ENCODE assay signal across 23 cellular contexts in genomic region chr10:20623561-20623960, GRCh38.
A peak's percentile ranks its signal among the peaks of the same experiment; 100 is the strongest.
DNase-seq lines count a peak whose midpoint lies in the region; ATAC-seq and TF ChIP-seq lines count a peak whose summit lies in the region.
"Had no signal": no experiment of that assay in that cellular context is flagged by ENCODE, and none has a peak within 500 bp of the region (broad histone marks: within the 10 kb centered on the region; RNA-seq: fewer than 3 reads in every experiment).

No MANE protein-coding gene starts in this region.

- no peaks in the 10 kb centered on the region for H3K79me2 ChIP-seq in PC-3 (ENCODE audit: low read length)

- no peaks in the 10 kb centered on the region for H3F3A ChIP-seq in PC-3 (ENCODE audit: low read length, unreplicated experiment)

- CTCF ChIA-PET in PC-3 (lab: Charles Lee): no interaction called here
- CTCF ChIA-PET in MCF 10A (lab: Yijun Ruan, JAX): interaction anchor here (0.5 to 0.6 kb wide), 2 partner anchors 109 to 543 kb away, joined by 3 to 4 read pairs; no protein-coding TSS in a partner anchor

- H3K4me3 ChIP-seq in PC-3 (ENCODE audit: low read length): no peak overlapping the region
- no peak overlapping the region for H3K4me3 ChIP-seq in neuron (ENCODE audit: low read length)
- no peak overlapping the region for H3K4me3 ChIP-seq in thyroid gland (replicated peaks in 1 of 3)
- H3K4me3 ChIP-seq: spleen had no signal

- TF ChIP-seq POLR2A in thyroid gland (IDR thresholded peaks at IDR 0.05): no peak

- no peaks in the 10 kb centered on the region for H3K9me3 Mint-ChIP-seq in MCF 10A (ENCODE audit: unreplicated experiment)
- H3K9me3 Mint-ChIP-seq in immature natural killer cell: peaks cover 19 to 25% (median 21%) of the 10 kb centered on the region in 6 donors
- H3K9me3 Mint-ChIP-seq: activated B cell treated with CpG ODN at 0.5 μM for 24 hours; brain; CD4-positive, alpha-beta T cell; T-helper 2 cell treated with Interferon-gamma antibody and Interleukin-4, amounts not matched to agents 5 μg/mL and 100 μg/mL, for 36 hours had no signal

- H3K4me3 Mint-ChIP-seq in MCF 10A (ENCODE audit: unreplicated experiment): no peak overlapping the region
- H3K4me3 Mint-ChIP-seq in immature natural killer cell: peak overlapping the region in 2 of 5 donors; percentile 46 to 74
- H3K4me3 Mint-ChIP-seq: activated B cell treated with CpG ODN at 0.5 μM for 24 hours; brain; CD4-positive, alpha-beta T cell; stimulated activated effector memory CD8-positive, alpha-beta T cell treated with anti-CD3 and anti-CD28 coated beads, Interleukin-12 subunit alpha, Interleukin-12 subunit beta, amount 100 ng/mL, for 72 hours; T-helper 2 cell treated with Interferon-gamma antibody and Interleukin-4, amounts not matched to agents 5 μg/mL and 100 μg/mL, for 36 hours had no signal

- H3K27ac Mint-ChIP-seq in MCF 10A (ENCODE audit: low read depth, unreplicated experiment): peak overlapping the region; percentile 67
- H3K27ac Mint-ChIP-seq in immature natural killer cell: no peak overlapping the region
- H3K27ac Mint-ChIP-seq: activated B cell treated with CpG ODN at 0.5 μM for 24 hours; CD4-positive, alpha-beta T cell; stimulated activated effector memory CD8-positive, alpha-beta T cell treated with anti-CD3 and anti-CD28 coated beads, Interleukin-12 subunit alpha, Interleukin-12 subunit beta, amount 100 ng/mL, for 72 hours; T-helper 2 cell treated with Interferon-gamma antibody and Interleukin-4, amounts not matched to agents 5 μg/mL and 100 μg/mL, for 36 hours had no signal

- TF ChIP-seq CTCF in PC-3 (conservative IDR thresholded peaks at IDR 0.05; ENCODE audit: low read depth, low read length): no peak
- TF ChIP-seq CTCF in MCF 10A (IDR thresholded peaks at IDR 0.05; ENCODE audit: unreplicated experiment): no peak
- TF ChIP-seq CTCF in thyroid gland (IDR thresholded peaks at IDR 0.05): no peak

- H3K9ac ChIP-seq in PC-3 (ENCODE audit: low read length): no peak overlapping the region

- BruUV-seq in PC-3 (replicated peaks; lab: Mats Ljungman, UMichigan): no TSS peak
- no TSS peak for BruUV-seq in MCF 10A (replicated peaks; lab: Mats Ljungman, UMichigan)

- no peaks in the 10 kb centered on the region for H4K20me1 ChIP-seq in PC-3 (ENCODE audit: low read length)

- no peaks in the 10 kb centered on the region for H3K9me2 ChIP-seq in PC-3 (replicated peaks; ENCODE audit: low read length)

- H3K36me3 ChIP-seq in PC-3 (ENCODE audit: low read depth, low read length) (no peaks in the 10 kb centered on the region), neuron (ENCODE audit: insufficient read depth, low read length) (no peaks in the 10 kb centered on the region), thyroid gland (no peaks in the 10 kb centered on the region)
- H3K36me3 ChIP-seq: neutrophil, spleen had no signal

- intact Hi-C loops in PC-3 (cut with micrococcal nuclease): no loop called here
- intact Hi-C loops in MCF 10A (cut with micrococcal nuclease): no loop called here
- intact Hi-C loops in thyroid gland (cut with DNase I): no loop called here

- H3K27me3 ChIP-seq in PC-3 (ENCODE audit: low read length) (0 out of 2 replicates have a peak, but pooled peaks cover 4% of the 10 kb centered on the region), neuron (ENCODE audit: insufficient read depth, low read length) (no peaks in the 10 kb centered on the region), thyroid gland (no peaks in the 10 kb centered on the region)
- H3K27me3 ChIP-seq: neutrophil, spleen had no signal

- DNase-seq in PC-3: no peak
- no peak for DNase-seq in MCF 10A (ENCODE audit: unreplicated experiment)
- no peak for DNase-seq in thyroid gland
- no peak for DNase-seq in immature natural killer cell
- DNase-seq in NCI-H128 (lab: John Stamatoyannopoulos, UW; ENCODE audit: unreplicated experiment): no peak
- DNase-seq: activated B cell treated with CpG ODN at 0.5 μM for 24 hours; activated CD4-positive, alpha-beta T cell treated with anti-CD3 and anti-CD28 coated beads, Interleukin-2, amount 50 U/mL, for 48 hours; activated CD8-positive, alpha-beta memory T cell treated with anti-CD3 and anti-CD28 coated beads, Interleukin-2, amount 50 U/mL, for 48 hours; CD4-positive, alpha-beta T cell; effector CD8-positive, alpha-beta T cell; EL; HCEC 1CT; NCI-H1092 treated with DMSO at 0.1 percent for 48 hours; NCI-H2227 treated with DMSO at 0.1 percent for 48 hours; spleen; stimulated activated CD4-positive, alpha-beta T cell treated with anti-CD3 and anti-CD28 coated beads, Interleukin-2, amount 100 ng/mL, for 48 hours had no signal

- H3K9me3 ChIP-seq in PC-3 (ENCODE audit: low read length) (no peaks in the 10 kb centered on the region), neuron (ENCODE audit: low read length) (no peaks in the 10 kb centered on the region), thyroid gland (no peaks in the 10 kb centered on the region)
- H3K9me3 ChIP-seq: neutrophil had no signal

- peaks cover 11% of the 10 kb centered on the region for H3K4me1 Mint-ChIP-seq in MCF 10A (ENCODE audit: insufficient read depth, unreplicated experiment)
- peaks cover 15 to 23% of the 10 kb centered on the region in 2 donors for H3K4me1 Mint-ChIP-seq in immature natural killer cell
- H3K4me1 Mint-ChIP-seq: activated B cell treated with CpG ODN at 0.5 μM for 24 hours; brain; stimulated activated effector memory CD8-positive, alpha-beta T cell treated with anti-CD3 and anti-CD28 coated beads, Interleukin-12 subunit alpha, Interleukin-12 subunit beta, amount 100 ng/mL, for 72 hours had no signal

- POLR2A ChIA-PET in PC-3 (lab: Charles Lee; ENCODE audit: unreplicated experiment): interaction anchor here (0.6 kb wide), 1 partner anchor 169 kb away, joined by 4 read pairs; no protein-coding TSS in a partner anchor
- POLR2A ChIA-PET in MCF 10A (lab: Yijun Ruan, JAX): no interaction called here

- ATAC-seq in PC-3 (no peak), HG03442 (IDR thresholded peaks at IDR 0.05; ENCODE audit: unreplicated experiment) (no peak)
- ATAC-seq: left lobe of liver; stimulated activated effector memory CD8-positive, alpha-beta T cell treated with anti-CD3 and anti-CD28 coated beads, Interleukin-12 subunit alpha, Interleukin-12 subunit beta, amount 100 ng/mL, for 72 hours had no signal

- H3K27me3 Mint-ChIP-seq in MCF 10A (ENCODE audit: insufficient read depth, unreplicated experiment) (no peaks in the 10 kb centered on the region), immature natural killer cell (ENCODE audit: low read depth in 3 of 3) (peaks cover 8 to 12% (median 8%) of the 10 kb centered on the region in 3 donors)
- H3K27me3 Mint-ChIP-seq: activated B cell treated with CpG ODN at 0.5 μM for 24 hours; CD4-positive, alpha-beta T cell had no signal

- H2AFZ ChIP-seq in PC-3 (ENCODE audit: low read length): no peak overlapping the region
- peak overlapping the region; percentile 54 for H2AFZ ChIP-seq in neuron (ENCODE audit: low read depth, low read length)

- peak overlapping the region; percentile 50 for H3K4me2 ChIP-seq in PC-3 (ENCODE audit: low read length)

- H3K27ac ChIP-seq in PC-3 (ENCODE audit: low read length) (peak overlapping the region; percentile 43), thyroid gland (peak overlapping the region in 2 of 3 donors; percentile 50 to 88)
- H3K27ac ChIP-seq: neutrophil had no signal

- H3K4me1 ChIP-seq in PC-3 (ENCODE audit: insufficient read depth, low read length): peaks cover 12% of the 10 kb centered on the region
- peaks cover 2% of the 10 kb centered on the region for H3K4me1 ChIP-seq in neuron (ENCODE audit: insufficient read depth, low read length)
- H3K4me1 ChIP-seq in thyroid gland: peaks cover 11 to 23% of the 10 kb centered on the region in 2 donors
- H3K4me1 ChIP-seq: spleen had no signal

- H3K36me3 Mint-ChIP-seq in MCF 10A (ENCODE audit: insufficient read depth, unreplicated experiment) (no peaks in the 10 kb centered on the region), immature natural killer cell (peaks cover 0 to 16% (median 16%) of the 10 kb centered on the region in 3 donors)
- H3K36me3 Mint-ChIP-seq: brain; stimulated activated effector memory CD8-positive, alpha-beta T cell treated with anti-CD3 and anti-CD28 coated beads, Interleukin-12 subunit alpha, Interleukin-12 subunit beta, amount 100 ng/mL, for 72 hours had no signal
